In the genomic region with DNA sequence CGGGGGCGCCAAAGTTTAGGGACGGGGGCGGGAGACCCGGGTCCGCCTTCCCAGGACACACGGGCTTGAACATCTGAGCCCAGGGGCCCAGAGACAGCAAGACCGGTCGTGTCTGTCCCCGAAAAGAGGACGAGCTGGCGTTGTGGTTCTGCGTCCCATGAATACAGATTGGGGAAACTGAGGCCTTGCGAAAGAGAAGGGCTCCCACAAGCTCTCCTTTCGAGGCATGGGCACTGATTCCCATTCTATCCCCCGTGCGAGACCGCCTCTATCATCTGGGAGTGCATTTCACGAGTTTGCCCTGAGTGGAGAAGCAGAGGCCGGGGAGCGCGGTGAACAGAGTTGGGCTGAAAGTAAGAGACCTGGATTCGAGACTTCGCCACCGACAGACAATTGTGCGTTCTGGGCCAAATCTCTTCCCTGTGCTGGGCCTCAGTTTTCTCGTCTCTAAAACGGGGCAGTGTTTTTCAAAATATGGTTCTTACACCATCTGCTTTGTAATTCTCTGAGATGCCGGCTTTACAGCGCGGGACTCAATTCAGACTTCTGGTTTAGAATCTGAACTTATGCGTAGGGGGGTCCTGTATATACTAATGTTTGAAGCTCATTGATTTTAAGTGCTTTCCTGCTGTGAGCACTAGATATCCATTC, we compare ENCODE assay signal across 8 cellular contexts. TPM values are rescaled to one million over a fixed set of nuclear protein-coding genes. Genes with fewer than 3 reads are reported as not detected.
DNase-seq lines count a peak whose midpoint lies in the region; TF ChIP-seq lines count a peak whose summit lies in the region.

No MANE protein-coding gene starts in this region.

- H3K9ac ChIP-seq in KMS-11 (peak overlapping the region; percentile 80; the same call in 1 of the 2 replicates), iPS-20b (ENCODE audit: low read depth, low read length) (peak overlapping the region; percentile 90)

- H3K4me3 ChIP-seq in KMS-11 (IDR thresholded peaks at IDR 0.05; ENCODE audit: insufficient read depth, low read depth, low read length) (peak overlapping the region; percentile 42), ascending aorta (peak overlapping the region; percentile 82 to 85), iPS-20b (ENCODE audit: low read length) (peak overlapping the region; percentile 99)

- peaks cover 14% of the 10 kb centered on the region for H3K4me1 ChIP-seq in KMS-11 (ENCODE audit: low read depth, poor library complexity, severe bottlenecking)
- H3K4me1 ChIP-seq in ascending aorta, result peaks cover 12 to 31% of the 10 kb centered on the region in 2 donors
- peaks cover 5% of the 10 kb centered on the region for H3K4me1 ChIP-seq in iPS-20b (ENCODE audit: insufficient read depth, low read length)

- H3K27ac ChIP-seq in KMS-11 (no peak overlapping the region), ascending aorta (peak overlapping the region; percentile 94), iPS-20b (ENCODE audit: low read length) (peak overlapping the region; percentile 81)

- no peaks in the 10 kb centered on the region for H3K9me3 Mint-ChIP-seq in activated naive CD4-positive, alpha-beta T cell treated with anti-CD3 and anti-CD28 coated beads, Interleukin-2, amount 10 ng/mL, durations not matched to agents 7 days and 5 days

- peaks cover 20% of the 10 kb centered on the region; the same call in 1 of the 2 replicates for H3K79me2 ChIP-seq in KMS-11 (ENCODE audit: insufficient read depth, low read depth)

- H3K36me3 ChIP-seq in KMS-11 (ENCODE audit: insufficient read depth) (no peaks in the 10 kb centered on the region), ascending aorta (peaks cover 14 to 17% of the 10 kb centered on the region in 2 donors), iPS-20b (ENCODE audit: insufficient read depth, low read depth, low read length) (no peaks in the 10 kb centered on the region)

- H3K4me1 Mint-ChIP-seq in activated naive CD4-positive, alpha-beta T cell treated with anti-CD3 and anti-CD28 coated beads, Interleukin-2, amount 10 ng/mL, durations not matched to agents 7 days and 5 days, result peaks cover 32% of the 10 kb centered on the region

- H3K4me2 ChIP-seq in KMS-11, result peak overlapping the region; percentile 54

- H3K9me3 ChIP-seq in ascending aorta (no peaks in the 10 kb centered on the region), iPS-20b (ENCODE audit: insufficient read depth, low read depth, low read length) (no peaks in the 10 kb centered on the region)

- peak overlapping the region; percentile 94 for H3K27ac Mint-ChIP-seq in activated naive CD4-positive, alpha-beta T cell treated with anti-CD3 and anti-CD28 coated beads, Interleukin-2, amount 10 ng/mL, durations not matched to agents 7 days and 5 days

- H3K36me3 Mint-ChIP-seq in activated naive CD4-positive, alpha-beta T cell treated with anti-CD3 and anti-CD28 coated beads, Interleukin-2, amount 10 ng/mL, durations not matched to agents 7 days and 5 days, result peaks cover 17% of the 10 kb centered on the region

- intact Hi-C loops in ascending aorta (cut with DNase I), result loop anchor here (1.0 kb wide), 1 partner anchor 17 kb away; no protein-coding TSS in a partner anchor

- H3K27me3 Mint-ChIP-seq in activated naive CD4-positive, alpha-beta T cell treated with anti-CD3 and anti-CD28 coated beads, Interleukin-2, amount 10 ng/mL, durations not matched to agents 7 days and 5 days, result peaks cover 18% of the 10 kb centered on the region

- peak overlapping the region; percentile 100 for H3K4me3 Mint-ChIP-seq in activated naive CD4-positive, alpha-beta T cell treated with anti-CD3 and anti-CD28 coated beads, Interleukin-2, amount 10 ng/mL, durations not matched to agents 7 days and 5 days

- CTCF ChIA-PET in activated naive CD4-positive, alpha-beta T cell treated with anti-CD3 and anti-CD28 coated beads, Interleukin-2, amount 10 ng/mL, durations not matched to agents 7 days and 5 days (lab: Charles Lee), result interaction anchor here (0.7 to 2.4 kb wide), 5 partner anchors 52 to 472 kb away, joined by 3 to 10 read pairs (median 5); a partner anchor contains a TSS

- peak; percentile 40 for DNase-seq in activated naive CD4-positive, alpha-beta T cell treated with anti-CD3 and anti-CD28 coated beads, Interleukin-2, amount 10 ng/mL, durations not matched to agents 7 days and 5 days
- no peak for DNase-seq in activated naive CD4-positive, alpha-beta T cell treated with anti-CD3 and anti-CD28 coated beads, Interleukin-2, amount 50 U/mL, for 16 hours
- DNase-seq in ascending aorta (ENCODE audit: low spot score in 2 of 2) (no peak), cerebellum (ENCODE audit: low spot score) (no peak), SK-N-DZ (ENCODE audit: low spot score) (no peak)
- peak; percentile 3 to 4 for DNase-seq in stimulated activated CD4-positive, alpha-beta T cell treated with anti-CD3 and anti-CD28 coated beads, Interleukin-2, amount 100 ng/mL, for 48 hours

- no peaks in the 10 kb centered on the region for H4K20me1 ChIP-seq in KMS-11 (ENCODE audit: insufficient read depth)

- TF ChIP-seq CTCF in KMS-11 (conservative IDR thresholded peaks at IDR 0.05; ENCODE audit: low read depth, low read length) (no peak), ascending aorta (IDR thresholded peaks at IDR 0.05) (no peak)

- H3K27me3 ChIP-seq in KMS-11 (ENCODE audit: insufficient read depth, low read depth) (no peaks in the 10 kb centered on the region; the same call in 1 of the 2 replicates), ascending aorta (no peaks in the 10 kb centered on the region), iPS-20b (ENCODE audit: insufficient read depth, low read length) (peaks cover 42% of the 10 kb centered on the region)

- H2AFZ ChIP-seq in KMS-11 (ENCODE audit: low read depth), result peak overlapping the region; percentile 99

RNA-seq across cellular contexts. Expression of a gene that starts 0.5 kb away (rescaled TPM):
- total RNA-seq in ascending aorta, result 29.8 TPM
- total RNA-seq in cerebellum, result 20.7 TPM
- 32.7 and 34.9 TPM in 2 replicates for polyA plus RNA-seq in SK-N-DZ (2014; cell fraction: cytosol; rRNA removed)
- polyA plus RNA-seq in SK-N-DZ (2014; cell fraction: nucleus; rRNA removed), result 20.3 and 22.1 TPM in 2 replicates

RNA-seq across cellular contexts. Expression of a gene that starts 20.1 kb away (rescaled TPM):
- not detected for total RNA-seq in ascending aorta
- not detected for total RNA-seq in cerebellum
- polyA plus RNA-seq in SK-N-DZ (2014; cell fraction: cytosol; rRNA removed), result 13.6 and 14.3 TPM in 2 replicates
- polyA plus RNA-seq in SK-N-DZ (2014; cell fraction: nucleus; rRNA removed), result 22.7 and 26.2 TPM in 2 replicates

RNA-seq across cellular contexts. Expression of a gene that starts 37.7 kb away (rescaled TPM):
- total RNA-seq in ascending aorta (1.3 TPM), cerebellum (0.73 TPM)
- polyA plus RNA-seq in SK-N-DZ (2014; cell fraction: cytosol; rRNA removed), result 8.2 and 9.5 TPM in 2 replicates
- 10.4 and 14.3 TPM in 2 replicates for polyA plus RNA-seq in SK-N-DZ (2014; cell fraction: nucleus; rRNA removed)

RNA-seq across cellular contexts. Expression of a gene that starts 51.6 kb away (rescaled TPM):
- total RNA-seq in ascending aorta (18.4 TPM), cerebellum (30.6 TPM)
- 28.2 and 41.5 TPM in 2 replicates for polyA plus RNA-seq in SK-N-DZ (2014; cell fraction: cytosol; rRNA removed)
- 46.0 and 54.9 TPM in 2 replicates for polyA plus RNA-seq in SK-N-DZ (2014; cell fraction: nucleus; rRNA removed)

RNA-seq across cellular contexts. Expression of a gene that starts 53.1 kb away (rescaled TPM):
- 1,262 TPM for total RNA-seq in ascending aorta
- total RNA-seq in cerebellum, result 11.1 TPM
- polyA plus RNA-seq in SK-N-DZ (2014; cell fraction: cytosol; rRNA removed), result 29.5 and 57.4 TPM in 2 replicates
- polyA plus RNA-seq in SK-N-DZ (2014; cell fraction: nucleus; rRNA removed), result 34.0 and 36.9 TPM in 2 replicates

Comparison
In these comparisons a context has a peak if more than half of its experiments do, and no peak if none do; other contexts are left out.
1. DNase-seq: peak in activated naive CD4-positive, alpha-beta T cell treated with anti-CD3 and anti-CD28 coated beads, Interleukin-2, amount 10 ng/mL, durations not matched to agents 7 days and 5 days (single experiment) and stimulated activated CD4-positive, alpha-beta T cell treated with anti-CD3 and anti-CD28 coated beads, Interleukin-2, amount 100 ng/mL, for 48 hours (2 of 2); none in activated naive CD4-positive, alpha-beta T cell treated with anti-CD3 and anti-CD28 coated beads, Interleukin-2, amount 50 U/mL, for 16 hours (single experiment), ascending aorta (0 of 2), cerebellum (single experiment) and SK-N-DZ (single experiment).
2. H3K4me3 ChIP-seq: peak in every context shown above with its lines; median percentile 99 in iPS-20b; 84 in ascending aorta; 42 in KMS-11.